Comparison of ENCODE assay signal across 1 cellular context in genomic region chr20:36121981-36122930, GRCh38.
TF ChIP-seq lines count a peak whose summit lies in the region.

No MANE protein-coding gene starts in this region.

TF ChIP-seq in H1, 55 proteins besides CTCF, POLR2A, EP300 and RAD21:
- TF ChIP-seq ATF2 (IDR thresholded peaks at IDR 0.05; ENCODE audit: low read length) = no peak
- no peak for TF ChIP-seq SIX5 (IDR thresholded peaks at IDR 0.05; ENCODE audit: low read depth, low read length)
- TF ChIP-seq ASH2L (IDR thresholded peaks at IDR 0.05; ENCODE audit: low read length) = no peak
- no peak for TF ChIP-seq KDM4A (IDR thresholded peaks at IDR 0.05; ENCODE audit: low read depth, low read length, severe bottlenecking)
- TF ChIP-seq RFX5 (IDR thresholded peaks at IDR 0.05; ENCODE audit: borderline replicate concordance, low read depth, low read length) = no peak
- TF ChIP-seq SP1 (IDR thresholded peaks at IDR 0.05; ENCODE audit: low read depth, low read length) = no peak
- no peak for TF ChIP-seq NANOG (IDR thresholded peaks at IDR 0.05; ENCODE audit: insufficient read depth, low read depth, low read length, poor library complexity, severe bottlenecking)
- TF ChIP-seq, protein P1, sequence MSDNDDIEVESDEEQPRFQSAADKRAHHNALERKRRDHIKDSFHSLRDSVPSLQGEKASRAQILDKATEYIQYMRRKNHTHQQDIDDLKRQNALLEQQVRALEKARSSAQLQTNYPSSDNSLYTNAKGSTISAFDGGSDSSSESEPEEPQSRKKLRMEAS (IDR thresholded peaks at IDR 0.05) = no peak
- TF ChIP-seq JUND (IDR thresholded peaks at IDR 0.05; ENCODE audit: low read length) = no peak
- TF ChIP-seq HDAC6 (IDR thresholded peaks at IDR 0.05; ENCODE audit: low read depth, low read length) = no peak
- TF ChIP-seq, protein P2, sequence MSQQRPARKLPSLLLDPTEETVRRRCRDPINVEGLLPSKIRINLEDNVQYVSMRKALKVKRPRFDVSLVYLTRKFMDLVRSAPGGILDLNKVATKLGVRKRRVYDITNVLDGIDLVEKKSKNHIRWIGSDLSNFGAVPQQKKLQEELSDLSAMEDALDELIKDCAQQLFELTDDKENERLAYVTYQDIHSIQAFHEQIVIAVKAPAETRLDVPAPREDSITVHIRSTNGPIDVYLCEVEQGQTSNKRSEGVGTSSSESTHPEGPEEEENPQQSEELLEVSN (IDR thresholded peaks at IDR 0.05) = 0 out of 2 replicates have a peak, but pooled peaks have one; percentile 20
- peak; percentile 78; the same call in 1 of the 2 replicates for TF ChIP-seq KDM1A (IDR thresholded peaks at IDR 0.05; ENCODE audit: borderline replicate concordance, low read length)
- no peak for TF ChIP-seq NRF1 (IDR thresholded peaks at IDR 0.05; ENCODE audit: low read depth, low read length)
- no peak for TF ChIP-seq CTBP2 (IDR thresholded peaks at IDR 0.05; ENCODE audit: borderline replicate concordance, insufficient read depth, insufficient read length, low read length)
- TF ChIP-seq ZNF274 (IDR thresholded peaks at IDR 0.05; ENCODE audit: borderline replicate concordance, extremely low read depth, low read length) = no peak
- no peak for TF ChIP-seq SIN3A (conservative IDR thresholded peaks at IDR 0.05 in 1 of 2, IDR thresholded peaks at IDR 0.05 in 1 of 2; ENCODE audit: low read depth in 1 of 2, low read length in 2 of 2)
- TF ChIP-seq POLR2AphosphoS5 (IDR thresholded peaks at IDR 0.05; ENCODE audit: low read depth, low read length) = no peak
- peak in 1 of 2 experiments; percentile 63; a peak in 1 of 4 replicates for TF ChIP-seq HDAC2 (IDR thresholded peaks at IDR 0.05; ENCODE audit: borderline replicate concordance in 1 of 2, low read depth in 2 of 2, low read length in 2 of 2)
